14 cellular contexts compared by ENCODE assay signal in the genomic region with DNA sequence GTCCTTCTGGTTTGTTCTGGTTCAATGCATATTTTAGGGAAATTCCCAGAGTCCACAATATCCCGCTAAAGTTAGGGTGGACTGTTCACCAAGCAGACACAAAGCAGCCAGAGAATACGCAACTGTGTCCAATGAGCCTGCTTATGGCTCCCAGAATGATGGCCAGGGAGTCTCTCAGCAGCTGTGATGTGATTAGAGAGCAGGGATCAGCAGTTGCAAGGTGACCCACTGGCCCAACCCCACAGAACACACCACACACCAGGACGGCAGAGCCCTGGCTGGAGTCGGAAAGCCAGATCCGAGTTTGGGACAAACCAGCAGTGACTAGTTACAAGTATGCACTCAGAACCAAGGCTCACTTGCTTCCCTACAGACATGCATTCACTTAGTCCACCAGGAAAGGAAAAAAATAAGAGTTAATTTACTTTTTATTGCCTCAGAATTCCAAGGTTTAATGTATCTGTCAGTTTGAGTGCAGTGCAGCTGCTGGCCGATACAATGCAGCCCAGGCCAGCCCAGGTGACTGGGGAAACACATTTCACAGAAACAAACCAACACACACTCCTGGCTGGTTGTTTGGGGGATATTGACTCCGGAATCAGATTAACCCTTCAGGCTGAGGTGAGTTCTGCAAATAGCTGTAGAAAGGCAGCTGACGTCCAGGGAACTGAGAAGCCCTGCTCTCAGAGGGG.
A peak's percentile ranks its signal among the peaks of the same experiment; 100 is the strongest.
DNase-seq lines count a peak whose midpoint lies in the region; ATAC-seq, FAIRE-seq and TF ChIP-seq lines count a peak whose summit lies in the region.
"Had no signal": no experiment of that assay in that cellular context is flagged by ENCODE, and none has a peak within 500 bp of the region (broad histone marks: within the 10 kb centered on the region; RNA-seq: fewer than 3 reads in every experiment).

No MANE protein-coding gene starts in this region.

- no peak for TF ChIP-seq EP300 in ovary (IDR thresholded peaks at IDR 0.05)

- H3K4me1 ChIP-seq in right cardiac atrium (ENCODE audit: control insufficient read depth, insufficient read depth, low read length) (peaks cover 50% of the 10 kb centered on the region), ovary (ENCODE audit: insufficient read depth) (peaks cover 67% of the 10 kb centered on the region)

- no peak for FAIRE-seq in frontal cortex (lab: Jason Lieb, UNC)

- H3K36me3 ChIP-seq in ovary: no peaks in the 10 kb centered on the region
- H3K36me3 ChIP-seq: BE2C had no signal

- H3K9me3 ChIP-seq in right cardiac atrium (ENCODE audit: control insufficient read depth, low read length): no peaks in the 10 kb centered on the region
- H3K9me3 ChIP-seq in ovary: no peaks in the 10 kb centered on the region
- H3K9me3 ChIP-seq: BE2C had no signal

- DNase-seq in EH (ENCODE audit: low read depth) (peak; percentile 24), right cardiac atrium (peak in 1 of 3 donors; percentile 69), ovary (no peak), H4 (ENCODE audit: low spot score) (no peak), frontal cortex (ENCODE audit: low spot score in 2 of 2) (no peak)
- DNase-seq: BE2C; cortex of kidney; DMS79; kidney glomerular epithelial cell; nucleus accumbens; stimulated activated CD8-positive, alpha-beta memory T cell treated with anti-CD3 and anti-CD28 coated beads, Interleukin-4, amount 100 ng/mL, for 48 hours had no signal

- TF ChIP-seq POLR2A in ovary (IDR thresholded peaks at IDR 0.05): no peak

- no peaks in the 10 kb centered on the region for H3K27me3 ChIP-seq in right cardiac atrium (ENCODE audit: control insufficient read depth, insufficient read depth)
- no peaks in the 10 kb centered on the region for H3K27me3 ChIP-seq in ovary
- H3K27me3 ChIP-seq: BE2C had no signal

- peak overlapping the region; percentile 56 for H3K27ac ChIP-seq in VCaP
- H3K27ac ChIP-seq in right cardiac atrium (ENCODE audit: low read length): peak overlapping the region; percentile 44
- H3K27ac ChIP-seq in ovary: peak overlapping the region; percentile 41 to 85

- ATAC-seq in right cardiac atrium: no peak
- no peak for ATAC-seq in GM19351 (IDR thresholded peaks at IDR 0.05; ENCODE audit: unreplicated experiment)
- ATAC-seq in GM18870 (IDR thresholded peaks at IDR 0.05; ENCODE audit: unreplicated experiment): no peak

- 46% methylated on average over 8 of the region's 8 CpGs for WGBS in right cardiac atrium
- 49 to 62% (median 50%) methylated on average over 8 of the region's 8 CpGs for WGBS in ovary, 3 donors

- intact Hi-C loops in right cardiac atrium (cut with DNase I) (loop anchor here in 2 of 4 donors (5.0 to 10.0 kb wide), 3 partner anchors 36 to 114 kb away; no protein-coding TSS in a partner anchor), ovary (cut with DNase I) (loop anchor here (5.0 to 10.0 kb wide), 5 partner anchors 36 to 119 kb away; a partner anchor contains a TSS)

- TF ChIP-seq CTCF in VCaP (conservative IDR thresholded peaks at IDR 0.05) (no peak), ovary (IDR thresholded peaks at IDR 0.05) (no peak)

- H3K4me3 ChIP-seq in right cardiac atrium (ENCODE audit: low read length) (no peak overlapping the region), ovary (no peak overlapping the region)
